Comparison of ENCODE assay signal across 1 cellular context in genomic region chr5:9207820-9208418, GRCh38.
TF ChIP-seq lines count a peak whose summit lies in the region.

No MANE protein-coding gene starts in this region.

TF ChIP-seq in GM23338, 12 proteins besides CTCF, POLR2A, EP300 and RAD21 (continued from another document):
- TF ChIP-seq, protein P1, sequence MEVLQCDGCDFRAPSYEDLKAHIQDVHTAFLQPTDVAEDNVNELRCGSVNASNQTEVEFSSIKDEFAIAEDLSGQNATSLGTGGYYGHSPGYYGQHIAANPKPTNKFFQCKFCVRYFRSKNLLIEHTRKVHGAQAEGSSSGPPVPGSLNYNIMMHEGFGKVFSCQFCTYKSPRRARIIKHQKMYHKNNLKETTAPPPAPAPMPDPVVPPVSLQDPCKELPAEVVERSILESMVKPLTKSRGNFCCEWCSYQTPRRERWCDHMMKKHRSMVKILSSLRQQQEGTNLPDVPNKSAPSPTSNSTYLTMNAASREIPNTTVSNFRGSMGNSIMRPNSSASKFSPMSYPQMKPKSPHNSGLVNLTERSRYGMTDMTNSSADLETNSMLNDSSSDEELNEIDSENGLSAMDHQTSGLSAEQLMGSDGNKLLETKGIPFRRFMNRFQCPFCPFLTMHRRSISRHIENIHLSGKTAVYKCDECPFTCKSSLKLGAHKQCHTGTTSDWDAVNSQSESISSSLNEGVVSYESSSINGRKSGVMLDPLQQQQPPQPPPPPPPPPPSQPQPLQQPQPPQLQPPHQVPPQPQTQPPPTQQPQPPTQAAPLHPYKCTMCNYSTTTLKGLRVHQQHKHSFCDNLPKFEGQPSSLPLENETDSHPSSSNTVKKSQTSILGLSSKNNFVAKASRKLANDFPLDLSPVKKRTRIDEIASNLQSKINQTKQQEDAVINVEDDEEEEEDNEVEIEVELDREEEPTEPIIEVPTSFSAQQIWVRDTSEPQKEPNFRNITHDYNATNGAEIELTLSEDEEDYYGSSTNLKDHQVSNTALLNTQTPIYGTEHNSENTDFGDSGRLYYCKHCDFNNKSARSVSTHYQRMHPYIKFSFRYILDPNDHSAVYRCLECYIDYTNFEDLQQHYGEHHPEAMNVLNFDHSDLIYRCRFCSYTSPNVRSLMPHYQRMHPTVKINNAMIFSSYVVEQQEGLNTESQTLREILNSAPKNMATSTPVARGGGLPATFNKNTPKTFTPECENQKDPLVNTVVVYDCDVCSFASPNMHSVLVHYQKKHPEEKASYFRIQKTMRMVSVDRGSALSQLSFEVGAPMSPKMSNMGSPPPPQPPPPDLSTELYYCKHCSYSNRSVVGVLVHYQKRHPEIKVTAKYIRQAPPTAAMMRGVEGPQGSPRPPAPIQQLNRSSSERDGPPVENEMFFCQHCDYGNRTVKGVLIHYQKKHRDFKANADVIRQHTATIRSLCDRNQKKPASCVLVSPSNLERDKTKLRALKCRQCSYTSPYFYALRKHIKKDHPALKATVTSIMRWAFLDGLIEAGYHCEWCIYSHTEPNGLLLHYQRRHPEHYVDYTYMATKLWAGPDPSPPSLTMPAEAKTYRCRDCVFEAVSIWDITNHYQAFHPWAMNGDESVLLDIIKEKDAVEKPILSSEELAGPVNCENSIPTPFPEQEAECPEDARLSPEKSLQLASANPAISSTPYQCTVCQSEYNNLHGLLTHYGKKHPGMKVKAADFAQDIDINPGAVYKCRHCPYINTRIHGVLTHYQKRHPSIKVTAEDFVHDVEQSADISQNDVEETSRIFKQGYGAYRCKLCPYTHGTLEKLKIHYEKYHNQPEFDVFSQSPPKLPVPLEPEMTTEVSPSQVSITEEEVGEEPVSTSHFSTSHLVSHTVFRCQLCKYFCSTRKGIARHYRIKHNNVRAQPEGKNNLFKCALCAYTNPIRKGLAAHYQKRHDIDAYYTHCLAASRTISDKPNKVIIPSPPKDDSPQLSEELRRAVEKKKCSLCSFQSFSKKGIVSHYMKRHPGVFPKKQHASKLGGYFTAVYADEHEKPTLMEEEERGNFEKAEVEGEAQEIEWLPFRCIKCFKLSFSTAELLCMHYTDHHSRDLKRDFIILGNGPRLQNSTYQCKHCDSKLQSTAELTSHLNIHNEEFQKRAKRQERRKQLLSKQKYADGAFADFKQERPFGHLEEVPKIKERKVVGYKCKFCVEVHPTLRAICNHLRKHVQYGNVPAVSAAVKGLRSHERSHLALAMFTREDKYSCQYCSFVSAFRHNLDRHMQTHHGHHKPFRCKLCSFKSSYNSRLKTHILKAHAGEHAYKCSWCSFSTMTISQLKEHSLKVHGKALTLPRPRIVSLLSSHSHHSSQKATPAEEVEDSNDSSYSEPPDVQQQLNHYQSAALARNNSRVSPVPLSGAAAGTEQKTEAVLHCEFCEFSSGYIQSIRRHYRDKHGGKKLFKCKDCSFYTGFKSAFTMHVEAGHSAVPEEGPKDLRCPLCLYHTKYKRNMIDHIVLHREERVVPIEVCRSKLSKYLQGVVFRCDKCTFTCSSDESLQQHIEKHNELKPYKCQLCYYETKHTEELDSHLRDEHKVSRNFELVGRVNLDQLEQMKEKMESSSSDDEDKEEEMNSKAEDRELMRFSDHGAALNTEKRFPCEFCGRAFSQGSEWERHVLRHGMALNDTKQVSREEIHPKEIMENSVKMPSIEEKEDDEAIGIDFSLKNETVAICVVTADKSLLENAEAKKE (CRISPR knock-in tag; IDR thresholded peaks at IDR 0.05): no peak
- TF ChIP-seq CREB1 (CRISPR knock-in tag; IDR thresholded peaks at IDR 0.05; ENCODE audit: low read depth) (no peak), POLR2AphosphoS5 (IDR thresholded peaks at IDR 0.05; ENCODE audit: low read depth) (no peak)
